ENCODE assay signal across 9 cellular contexts in genomic region chr3:7432610-7433009, GRCh38.
"Had no signal": no experiment of that assay in that cellular context is flagged by ENCODE, and none has a peak within 500 bp of the region (broad histone marks: within the 10 kb centered on the region; RNA-seq: fewer than 3 reads in every experiment).

No MANE protein-coding gene starts in this region.

- DNase-seq: GM23248, GOT3, H7, HFFc6, IMR-90, KBM-7 had no signal

- H3K27ac ChIP-seq: GM23248, KMS-11 had no signal

- H3K4me1 ChIP-seq: HAP-1 had no signal

- H3K4me2 ChIP-seq: KMS-11 had no signal

- H3K4me3 Mint-ChIP-seq: HFFc6 had no signal

- H3K4me3 ChIP-seq: GM23248, HAP-1 had no signal

- H3K36me3 ChIP-seq: HAP-1 had no signal

- H2AFZ ChIP-seq: GM23248 had no signal

- H3K27ac Mint-ChIP-seq: HFFc6 had no signal

- H3K9me3 ChIP-seq: HAP-1 had no signal

- H3K9ac ChIP-seq: GM23248, KMS-11 had no signal

- ATAC-seq: HCT116 had no signal
